8 cellular contexts compared by ENCODE assay signal in genomic region chr12:46983959-46984833, GRCh38.
DNase-seq lines count a peak whose midpoint lies in the region; ATAC-seq lines count a peak whose summit lies in the region.

No MANE protein-coding gene starts in this region.

- ATAC-seq in HG02759 (IDR thresholded peaks at IDR 0.05; ENCODE audit: unreplicated experiment) (peak; percentile 67), esophagus mucosa (peak; percentile 85), GM21825 (IDR thresholded peaks at IDR 0.05; ENCODE audit: unreplicated experiment) (no peak)
- peak; percentile 66 to 70 for ATAC-seq in naive thymus-derived CD8-positive, alpha-beta T cell

- POLR2A ChIA-PET in naive thymus-derived CD8-positive, alpha-beta T cell (lab: Charles Lee): no interaction called here

- H3K9me3 Mint-ChIP-seq in naive thymus-derived CD8-positive, alpha-beta T cell: peaks cover 0 to 17% (median 5%) of the 10 kb centered on the region in 9 donors

- H3K27ac Mint-ChIP-seq in naive thymus-derived CD8-positive, alpha-beta T cell: no peak overlapping the region

- DNase-seq in NCI-H2196 (lab: John Stamatoyannopoulos, UW; ENCODE audit: unreplicated experiment): peak; percentile 37
- DNase-seq in NCI-H2196 treated with DMSO at 0.1 percent for 48 hours (lab: John Stamatoyannopoulos, UW; ENCODE audit: unreplicated experiment): no peak
- peak; percentile 22 for DNase-seq in NCI-H2227 treated with DMSO at 0.1 percent for 48 hours (lab: John Stamatoyannopoulos, UW)
- DNase-seq in activated CD4-positive, alpha-beta T cell treated with anti-CD3 and anti-CD28 coated beads, Interleukin-2, amount 50 U/mL, for 4 hours: peak; percentile 6 to 10
- DNase-seq in naive thymus-derived CD8-positive, alpha-beta T cell: peak in 7 of 10 donors; percentile 7 to 51 (median 33)

- H3K36me3 Mint-ChIP-seq in naive thymus-derived CD8-positive, alpha-beta T cell: peaks cover 0 to 9% (median 3%) of the 10 kb centered on the region in 3 donors

- no peak overlapping the region for H3K4me3 Mint-ChIP-seq in naive thymus-derived CD8-positive, alpha-beta T cell

- H3K27me3 Mint-ChIP-seq in naive thymus-derived CD8-positive, alpha-beta T cell: peaks cover 6 to 55% (median 14%) of the 10 kb centered on the region in 5 donors

- peaks cover 0 to 10% (median 6%) of the 10 kb centered on the region in 4 donors for H3K4me1 Mint-ChIP-seq in naive thymus-derived CD8-positive, alpha-beta T cell
